In the genomic region with DNA sequence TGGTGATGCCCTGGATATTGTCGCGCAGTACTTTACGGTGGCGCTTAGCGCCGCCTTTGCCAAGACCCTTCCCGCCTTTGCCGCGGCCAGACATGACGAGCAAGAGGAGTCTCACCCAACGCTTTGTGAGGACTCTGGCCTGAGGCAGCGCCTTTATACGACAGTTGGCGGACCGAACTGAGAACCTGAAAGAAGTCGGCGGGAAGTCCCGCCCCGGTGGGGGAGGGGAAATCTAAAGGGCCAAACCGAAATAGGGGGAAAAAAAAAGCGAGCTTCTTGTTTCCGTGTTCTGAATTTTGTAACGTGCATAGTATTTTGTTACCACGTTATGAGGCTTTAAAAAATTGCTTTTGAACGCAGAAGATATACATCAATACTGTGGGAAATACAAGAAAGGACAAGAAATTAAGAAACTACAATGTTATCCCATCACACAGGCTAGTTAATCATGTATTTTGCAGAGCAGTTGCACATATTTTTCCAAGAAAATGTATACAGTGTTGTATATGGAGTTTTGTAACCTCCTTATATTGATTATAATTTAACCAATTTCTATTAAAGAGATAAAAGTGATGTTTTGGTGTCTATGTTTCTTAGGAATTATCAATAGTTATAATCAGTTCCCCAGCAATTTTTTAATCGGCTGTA, we compare ENCODE assay signal across 8 cellular contexts.
A peak's percentile ranks its signal among the peaks of the same experiment; 100 is the strongest.
DNase-seq lines count a peak whose midpoint lies in the region; ATAC-seq, FAIRE-seq and TF ChIP-seq lines count a peak whose summit lies in the region.
"Not testable (repeated sequence)": the region's sequence is repeated elsewhere in the genome, so short reads cannot be mapped to it uniquely, and the experiment has no call there.

No MANE protein-coding gene starts in this region.

- H3K4me1 Mint-ChIP-seq in T-helper 1 cell treated with Interleukin-12 subunit alpha and Interleukin-12 subunit beta and Interleukin-4 antibody, amounts not matched to agents 30 μg/mL and 1 μg/mL, for 36 hours (ENCODE audit: low read depth) = peaks cover 35% of the 10 kb centered on the region

- FAIRE-seq in A204.1 (lab: Jason Lieb, UNC) = peak; percentile 85

- 5 to 10% (median 7%) methylated on average over 16 to 22 of the region's 26 CpGs for WGBS in adrenal gland, 4 donors

- peak overlapping the region; percentile 98 for H3K27ac Mint-ChIP-seq in T-helper 1 cell treated with Interleukin-12 subunit alpha and Interleukin-12 subunit beta and Interleukin-4 antibody, amounts not matched to agents 30 μg/mL and 1 μg/mL, for 36 hours

- H3K4me1 ChIP-seq in adrenal gland (replicated peaks in 1 of 2) = peaks cover 0 to 28% of the 10 kb centered on the region in 2 donors
- not testable (repeated sequence) for H3K4me1 ChIP-seq in rectal smooth muscle tissue (ENCODE audit: control insufficient read depth, insufficient read depth, low read length)

- H3K4me3 Mint-ChIP-seq in T-helper 1 cell treated with Interleukin-12 subunit alpha and Interleukin-12 subunit beta and Interleukin-4 antibody, amounts not matched to agents 30 μg/mL and 1 μg/mL, for 36 hours = peak overlapping the region; percentile 91

- TF ChIP-seq POLR2A in adrenal gland (IDR thresholded peaks at IDR 0.05) = not testable (repeated sequence)

- not testable (repeated sequence) for TF ChIP-seq CTCF in adrenal gland (IDR thresholded peaks at IDR 0.05)

- not testable (repeated sequence) for H3K9me3 Mint-ChIP-seq in T-helper 1 cell treated with Interleukin-12 subunit alpha and Interleukin-12 subunit beta and Interleukin-4 antibody, amounts not matched to agents 30 μg/mL and 1 μg/mL, for 36 hours

- H3K36me3 ChIP-seq in adrenal gland (replicated peaks in 1 of 2); rectal smooth muscle tissue (ENCODE audit: control insufficient read depth, insufficient read depth, low read length): not testable (repeated sequence)

- H3K4me3 ChIP-seq in adrenal gland (peak overlapping the region in 1 of 4 donors; percentile 55), rectal smooth muscle tissue (ENCODE audit: low read length) (peak overlapping the region; percentile 60)

- not testable (repeated sequence) for H3K9ac ChIP-seq in rectal smooth muscle tissue (ENCODE audit: low read length)

- ATAC-seq in GM18907 (IDR thresholded peaks at IDR 0.05; ENCODE audit: unreplicated experiment) (peak; percentile 79), HG03025 (IDR thresholded peaks at IDR 0.05; ENCODE audit: low FRiP score, unreplicated experiment) (peak; percentile 82), left ventricle myocardium superior (peak; percentile 94)

- H3K27ac ChIP-seq in adrenal gland (peak overlapping the region in 3 of 5 donors; percentile 43 to 81 (median 74)), rectal smooth muscle tissue (ENCODE audit: low read depth, low read length) (peak overlapping the region; percentile 45)

- not testable (repeated sequence) for H3K27me3 ChIP-seq in adrenal gland; rectal smooth muscle tissue (ENCODE audit: control insufficient read depth, insufficient read depth, low read length)

- intact Hi-C loops in adrenal gland (cut with DNase I); left ventricle myocardium superior (cut with micrococcal nuclease): not testable (repeated sequence)

- H3K27me3 Mint-ChIP-seq in T-helper 1 cell treated with Interleukin-12 subunit alpha and Interleukin-12 subunit beta and Interleukin-4 antibody, amounts not matched to agents 30 μg/mL and 1 μg/mL, for 36 hours (ENCODE audit: low read depth) = not testable (repeated sequence)

- not testable (repeated sequence) for H3K9me3 ChIP-seq in adrenal gland (replicated peaks in 1 of 3)

- not testable (repeated sequence) for H3K36me3 Mint-ChIP-seq in T-helper 1 cell treated with Interleukin-12 subunit alpha and Interleukin-12 subunit beta and Interleukin-4 antibody, amounts not matched to agents 30 μg/mL and 1 μg/mL, for 36 hours (ENCODE audit: low read depth)

- peak; percentile 21 to 38 for DNase-seq in NCI-H187 (lab: John Stamatoyannopoulos, UW)
- DNase-seq in adrenal gland = peak; percentile 47 to 90 (median 72)
- DNase-seq in left ventricle myocardium superior = peak; percentile 63
